Comparison of ENCODE assay signal across 8 cellular contexts in the genomic region with DNA sequence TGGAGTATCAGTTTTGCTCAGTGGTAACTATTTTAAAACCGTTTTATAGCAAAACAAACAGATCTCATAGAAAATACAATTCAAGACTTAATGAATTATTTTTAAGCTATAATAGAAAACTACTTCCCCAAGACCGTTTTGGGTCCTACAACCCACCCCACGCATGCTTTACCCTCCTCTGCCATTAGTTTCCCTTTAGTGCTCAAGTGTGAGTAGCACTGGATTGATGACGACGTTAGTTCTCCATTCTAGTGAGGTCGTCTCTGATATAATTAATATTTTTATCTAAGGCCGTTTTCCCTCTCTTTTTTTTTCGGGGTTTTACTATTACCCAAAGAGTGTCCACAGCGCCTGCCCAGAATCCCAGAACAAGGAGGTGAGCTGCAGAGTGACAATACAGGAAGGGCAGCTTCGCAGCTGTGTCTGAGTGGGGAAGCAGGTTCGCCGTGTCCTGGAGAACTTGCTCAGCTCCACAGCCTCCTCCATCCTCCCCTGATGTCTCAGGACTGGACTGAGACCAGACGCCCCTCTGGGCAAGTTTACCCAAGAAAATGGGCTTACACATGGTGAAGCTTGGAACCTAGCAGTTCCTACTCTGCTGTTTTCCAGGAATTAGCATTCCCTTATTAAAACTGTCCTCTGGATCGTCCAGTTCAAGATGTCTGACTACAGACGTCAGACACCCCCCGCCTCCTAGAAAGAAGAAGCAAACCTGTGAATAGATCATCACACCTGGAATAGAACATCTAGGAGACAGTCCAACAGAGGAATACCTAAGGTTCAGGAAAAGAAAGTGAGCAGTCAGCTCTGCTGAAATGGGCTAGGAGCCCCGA. TPM values are rescaled to one million over a fixed set of nuclear protein-coding genes. Genes with fewer than 3 reads are reported as not detected.
DNase-seq lines count a peak whose midpoint lies in the region; ATAC-seq and TF ChIP-seq lines count a peak whose summit lies in the region.

No MANE protein-coding gene starts in this region.

- peaks cover 0 to 53% (median 0%) of the 10 kb centered on the region in 4 donors for H3K27me3 ChIP-seq in esophagus squamous epithelium

- H3K9me3 Mint-ChIP-seq in osteocyte (ENCODE audit: unreplicated experiment) = peaks cover 14% of the 10 kb centered on the region

- peak overlapping the region; percentile 77 for H3K4me3 Mint-ChIP-seq in osteocyte (ENCODE audit: unreplicated experiment)

- H3K4me3 ChIP-seq in esophagus squamous epithelium = peak overlapping the region; percentile 21 to 54 (median 36)

- H3K36me3 Mint-ChIP-seq in osteocyte (ENCODE audit: unreplicated experiment) = no peaks in the 10 kb centered on the region

- no peak for TF ChIP-seq POLR2A in esophagus squamous epithelium (IDR thresholded peaks at IDR 0.05)

- H3K27ac Mint-ChIP-seq in osteocyte (ENCODE audit: unreplicated experiment) = no peak overlapping the region

- peaks cover 11 to 18% (median 12%) of the 10 kb centered on the region in 3 donors for H3K4me1 ChIP-seq in esophagus squamous epithelium

- intact Hi-C loops in esophagus squamous epithelium (cut with DNase I) = no loop called here

- no peak overlapping the region for H3K27ac ChIP-seq in esophagus squamous epithelium

- ATAC-seq in GM19395 (IDR thresholded peaks at IDR 0.05; ENCODE audit: unreplicated experiment) = peak; percentile 29
- ATAC-seq in GM18867 (IDR thresholded peaks at IDR 0.05; ENCODE audit: unreplicated experiment) = no peak

- H3K4me1 Mint-ChIP-seq in osteocyte (ENCODE audit: unreplicated experiment) = peaks cover 14% of the 10 kb centered on the region

- no peaks in the 10 kb centered on the region for H3K9me3 ChIP-seq in esophagus squamous epithelium

- H3K36me3 ChIP-seq in esophagus squamous epithelium = no peaks in the 10 kb centered on the region

- TF ChIP-seq CTCF in esophagus squamous epithelium (IDR thresholded peaks at IDR 0.05) (no peak), osteocyte (IDR thresholded peaks at IDR 0.05) (no peak)

- H3K27me3 Mint-ChIP-seq in osteocyte (ENCODE audit: unreplicated experiment) = peaks cover 41% of the 10 kb centered on the region

- DNase-seq in Ammon's horn (ENCODE audit: low spot score) (peak; percentile 2), SK-N-DZ (ENCODE audit: low spot score) (peak; percentile 11), esophagus squamous epithelium (lab: John Stamatoyannopoulos, UW) (no peak), osteocyte (ENCODE audit: extremely low spot score, unreplicated experiment) (no peak), SKM-1 treated with dmso at 0.1 percent for 144 hours (lab: John Stamatoyannopoulos, UW; ENCODE audit: unreplicated experiment) (no peak), GM19240 (ENCODE audit: insufficient read length, low spot score) (no peak)

- WGBS in esophagus squamous epithelium, 2 donors = 29 to 32% methylated on average over 13 to 14 of the region's 17 CpGs

RNA-seq across cellular contexts. Expression of a gene that starts 31.9 kb away (rescaled TPM):
- 5.8 and 8.9 TPM in 2 replicates for polyA plus RNA-seq in SK-N-DZ (2014; cell fraction: cytosol; rRNA removed)
- polyA plus RNA-seq in SK-N-DZ (2014; cell fraction: nucleus; rRNA removed) = 36.7 and 40.4 TPM in 2 replicates
- total RNA-seq in esophagus squamous epithelium = 10 to 100 TPM; 29.6 to 61.4 (median 41.9) TPM
- total RNA-seq in osteocyte = 53.4 and 64.0 TPM in 2 replicates

Comparison
In these comparisons a context has a peak if more than half of its experiments do, and no peak if none do; other contexts are left out.
1. DNase-seq: peak in Ammon's horn (single experiment) and SK-N-DZ (single experiment); none in esophagus squamous epithelium (single experiment), osteocyte (single experiment), SKM-1 treated with dmso at 0.1 percent for 144 hours (single experiment) and GM19240 (single experiment).